In the genomic region with DNA sequence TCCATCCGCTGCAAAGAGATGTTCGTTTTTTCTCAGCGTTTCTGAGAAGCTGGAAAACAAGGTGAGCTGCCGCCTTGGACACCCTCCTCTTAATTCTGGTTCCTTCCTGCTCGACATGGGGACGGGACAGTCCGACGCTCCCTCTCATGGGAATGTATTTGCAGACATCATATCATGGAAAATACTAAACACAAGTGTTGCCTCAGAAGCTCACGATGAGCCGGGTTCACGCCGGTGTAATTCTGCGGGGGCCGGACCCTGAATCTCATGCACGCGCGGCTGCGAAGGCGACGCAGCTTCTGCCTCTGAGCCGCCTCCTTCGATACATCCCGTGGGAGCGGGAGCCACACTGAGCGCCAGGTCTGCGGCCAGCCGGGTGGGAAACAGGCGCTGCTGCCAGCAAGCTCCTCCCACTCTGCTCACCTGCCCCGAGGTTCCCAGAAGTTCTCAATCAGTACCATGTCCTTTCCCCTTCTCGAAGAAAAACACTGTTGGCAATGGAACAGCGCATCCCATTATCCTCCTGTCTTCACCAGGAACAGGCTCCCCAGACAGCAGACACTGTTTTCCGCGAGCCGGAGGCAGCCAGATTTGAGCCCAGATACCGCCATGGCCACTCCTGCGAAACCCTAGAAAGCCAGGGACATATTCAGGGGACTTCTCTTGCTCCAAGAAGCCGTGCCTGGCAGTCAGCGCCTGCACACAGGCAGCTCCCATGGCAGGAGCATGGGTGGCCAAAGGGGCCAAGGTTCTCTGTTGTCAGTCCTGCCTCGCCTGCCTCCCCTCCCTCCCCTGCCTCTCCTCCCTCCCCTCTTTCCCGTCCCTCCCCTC, we compare ENCODE assay signal across 8 cellular contexts.
DNase-seq lines count a peak whose midpoint lies in the region; ATAC-seq and TF ChIP-seq lines count a peak whose summit lies in the region.

No MANE protein-coding gene starts in this region.

- in situ Hi-C loops in HAP-1 (cut with MboI; ENCODE audit: low sequenced_read_pairs) = no loop called here

- H3K27me3 ChIP-seq in neural cell (ENCODE audit: insufficient read depth, low read depth, low read length) (no peaks in the 10 kb centered on the region), HAP-1 (ENCODE audit: low read depth) (peaks cover 6% of the 10 kb centered on the region; the same call in 1 of the 2 replicates)

- no peak for ATAC-seq in HG02798 (IDR thresholded peaks at IDR 0.05; ENCODE audit: poor library complexity, unreplicated experiment)

- H3K36me3 ChIP-seq in neural cell (ENCODE audit: insufficient read depth, low read length) (no peaks in the 10 kb centered on the region), HAP-1 (replicated peaks) (no peaks in the 10 kb centered on the region)

- peak overlapping the region; percentile 2 for H3K9ac ChIP-seq in neural cell (ENCODE audit: low read length)

- H3K4me2 ChIP-seq in neural cell (ENCODE audit: low read length) = peak overlapping the region; percentile 33

- TF ChIP-seq CTCF in neural cell (IDR thresholded peaks at IDR 0.05; ENCODE audit: poor library complexity, severe bottlenecking) = peak; percentile 46

- H3F3A ChIP-seq in neural cell (ENCODE audit: insufficient read depth, low read length, poor library complexity, severe bottlenecking) = no peaks in the 10 kb centered on the region

- TF ChIP-seq EP300 in neural cell (conservative IDR thresholded peaks at IDR 0.05; ENCODE audit: poor library complexity, severe bottlenecking) = no peak

- H2AFZ ChIP-seq in neural cell (ENCODE audit: low read depth, low read length) = no peak overlapping the region

- H3K9me2 ChIP-seq in neural cell (ENCODE audit: insufficient read depth, low read length) = no peaks in the 10 kb centered on the region

- peak; percentile 56 for DNase-seq in COR-L47 (lab: John Stamatoyannopoulos, UW)
- peak; percentile 41 for DNase-seq in NCI-H2107 (lab: John Stamatoyannopoulos, UW)
- peak; percentile 66 for DNase-seq in ecto neural progenitor cell (ENCODE audit: low spot score)
- no peak for DNase-seq in NCI-H2081 (lab: John Stamatoyannopoulos, UW)
- no peak for DNase-seq in HAP-1 (ENCODE audit: low spot score in 2 of 2)
- no peak for DNase-seq in hippocampal formation (lab: John Stamatoyannopoulos, UW)

- H3K79me2 ChIP-seq in neural cell (replicated peaks; ENCODE audit: insufficient read depth, low read length) = no peaks in the 10 kb centered on the region

- H3K27ac ChIP-seq in neural cell (ENCODE audit: low read length) = no peak overlapping the region

- no peaks in the 10 kb centered on the region for H3K9me3 ChIP-seq in neural cell (ENCODE audit: low read length)
- H3K9me3 ChIP-seq in HAP-1 = no peaks in the 10 kb centered on the region

- no peaks in the 10 kb centered on the region for H3K4me1 ChIP-seq in HAP-1

- no peaks in the 10 kb centered on the region for H4K20me1 ChIP-seq in neural cell (ENCODE audit: insufficient read depth)

- no peak for TF ChIP-seq RAD21 in neural cell (conservative IDR thresholded peaks at IDR 0.05)

- H3K4me3 ChIP-seq in neural cell (ENCODE audit: low read length) = peak overlapping the region; percentile 57
- no peak overlapping the region for H3K4me3 ChIP-seq in HAP-1

TF ChIP-seq in neural cell, 6 proteins besides CTCF, POLR2A, EP300 and RAD21:
- TF ChIP-seq POLR2AphosphoS5 (IDR thresholded peaks at IDR 0.05) (no peak), TAF1 (IDR thresholded peaks at IDR 0.05; ENCODE audit: low read depth) (no peak), SMC3 (conservative IDR thresholded peaks at IDR 0.05; ENCODE audit: poor library complexity) (no peak), EZH2 (IDR thresholded peaks at IDR 0.05; ENCODE audit: borderline replicate concordance, insufficient read depth, low read length, poor library complexity, severe bottlenecking) (no peak), MXI1 (conservative IDR thresholded peaks at IDR 0.05; ENCODE audit: poor library complexity, severe bottlenecking) (no peak)
- TF ChIP-seq, protein P1, sequence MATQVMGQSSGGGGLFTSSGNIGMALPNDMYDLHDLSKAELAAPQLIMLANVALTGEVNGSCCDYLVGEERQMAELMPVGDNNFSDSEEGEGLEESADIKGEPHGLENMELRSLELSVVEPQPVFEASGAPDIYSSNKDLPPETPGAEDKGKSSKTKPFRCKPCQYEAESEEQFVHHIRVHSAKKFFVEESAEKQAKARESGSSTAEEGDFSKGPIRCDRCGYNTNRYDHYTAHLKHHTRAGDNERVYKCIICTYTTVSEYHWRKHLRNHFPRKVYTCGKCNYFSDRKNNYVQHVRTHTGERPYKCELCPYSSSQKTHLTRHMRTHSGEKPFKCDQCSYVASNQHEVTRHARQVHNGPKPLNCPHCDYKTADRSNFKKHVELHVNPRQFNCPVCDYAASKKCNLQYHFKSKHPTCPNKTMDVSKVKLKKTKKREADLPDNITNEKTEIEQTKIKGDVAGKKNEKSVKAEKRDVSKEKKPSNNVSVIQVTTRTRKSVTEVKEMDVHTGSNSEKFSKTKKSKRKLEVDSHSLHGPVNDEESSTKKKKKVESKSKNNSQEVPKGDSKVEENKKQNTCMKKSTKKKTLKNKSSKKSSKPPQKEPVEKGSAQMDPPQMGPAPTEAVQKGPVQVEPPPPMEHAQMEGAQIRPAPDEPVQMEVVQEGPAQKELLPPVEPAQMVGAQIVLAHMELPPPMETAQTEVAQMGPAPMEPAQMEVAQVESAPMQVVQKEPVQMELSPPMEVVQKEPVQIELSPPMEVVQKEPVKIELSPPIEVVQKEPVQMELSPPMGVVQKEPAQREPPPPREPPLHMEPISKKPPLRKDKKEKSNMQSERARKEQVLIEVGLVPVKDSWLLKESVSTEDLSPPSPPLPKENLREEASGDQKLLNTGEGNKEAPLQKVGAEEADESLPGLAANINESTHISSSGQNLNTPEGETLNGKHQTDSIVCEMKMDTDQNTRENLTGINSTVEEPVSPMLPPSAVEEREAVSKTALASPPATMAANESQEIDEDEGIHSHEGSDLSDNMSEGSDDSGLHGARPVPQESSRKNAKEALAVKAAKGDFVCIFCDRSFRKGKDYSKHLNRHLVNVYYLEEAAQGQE (IDR thresholded peaks at IDR 0.05; ENCODE audit: borderline replicate concordance) = no peak

Comparison
In these comparisons a context has a peak if more than half of its experiments do, and no peak if none do; other contexts are left out.
1. DNase-seq: peak in COR-L47 (single experiment), NCI-H2107 (single experiment) and ecto neural progenitor cell (single experiment); none in NCI-H2081 (0 of 2), HAP-1 (0 of 2) and hippocampal formation (0 of 2).